Comparison of ENCODE assay signal across 2 cellular contexts in the genomic region with DNA sequence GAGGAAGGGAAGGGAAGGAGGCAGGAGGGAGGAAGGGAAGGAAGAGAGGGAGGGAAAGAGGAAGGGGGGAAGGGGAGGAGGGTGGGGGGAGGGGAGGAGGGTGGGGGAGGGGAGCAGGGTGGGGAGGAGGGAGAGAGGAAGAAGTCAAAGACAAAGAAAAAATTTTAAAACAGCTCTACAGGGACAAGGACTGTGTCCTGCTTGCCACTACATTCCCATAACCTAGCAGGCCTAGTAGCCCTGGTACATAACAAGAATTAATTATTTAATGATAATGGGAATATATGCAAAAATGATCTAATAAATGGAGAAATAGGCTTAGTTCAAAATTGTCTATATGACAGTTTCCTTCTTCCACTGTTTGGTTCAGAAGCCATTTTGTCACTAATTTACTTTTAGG.
TF ChIP-seq lines count a peak whose summit lies in the region.

No MANE protein-coding gene starts in this region.

TF ChIP-seq in A549, 52 proteins besides CTCF, POLR2A, EP300 and RAD21:
- TF ChIP-seq CEBPB (IDR thresholded peaks at IDR 0.05): no peak
- peak; percentile 37 for TF ChIP-seq MAFK (IDR thresholded peaks at IDR 0.05; ENCODE audit: partially characterized antibody)
- no peak for TF ChIP-seq BHLHE40 (IDR thresholded peaks at IDR 0.05; ENCODE audit: low read depth, low read length)
- no peak for TF ChIP-seq NFE2L2 (conservative IDR thresholded peaks at IDR 0.05; ENCODE audit: low read length)
- no peak for TF ChIP-seq CBX2 (IDR thresholded peaks at IDR 0.05; ENCODE audit: borderline replicate concordance, low read depth)
TF ChIP-seq in A549: peak in this region for 1.

TF ChIP-seq in K562, 482 proteins besides CTCF, POLR2A, EP300 and RAD21:
- TF ChIP-seq, protein P1, sequence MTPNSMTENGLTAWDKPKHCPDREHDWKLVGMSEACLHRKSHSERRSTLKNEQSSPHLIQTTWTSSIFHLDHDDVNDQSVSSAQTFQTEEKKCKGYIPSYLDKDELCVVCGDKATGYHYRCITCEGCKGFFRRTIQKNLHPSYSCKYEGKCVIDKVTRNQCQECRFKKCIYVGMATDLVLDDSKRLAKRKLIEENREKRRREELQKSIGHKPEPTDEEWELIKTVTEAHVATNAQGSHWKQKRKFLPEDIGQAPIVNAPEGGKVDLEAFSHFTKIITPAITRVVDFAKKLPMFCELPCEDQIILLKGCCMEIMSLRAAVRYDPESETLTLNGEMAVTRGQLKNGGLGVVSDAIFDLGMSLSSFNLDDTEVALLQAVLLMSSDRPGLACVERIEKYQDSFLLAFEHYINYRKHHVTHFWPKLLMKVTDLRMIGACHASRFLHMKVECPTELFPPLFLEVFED (CRISPR knock-in tag; conservative IDR thresholded peaks at IDR 0.05): no peak
- no peak for TF ChIP-seq TAL1 (IDR thresholded peaks at IDR 0.05)
- TF ChIP-seq, protein P2, sequence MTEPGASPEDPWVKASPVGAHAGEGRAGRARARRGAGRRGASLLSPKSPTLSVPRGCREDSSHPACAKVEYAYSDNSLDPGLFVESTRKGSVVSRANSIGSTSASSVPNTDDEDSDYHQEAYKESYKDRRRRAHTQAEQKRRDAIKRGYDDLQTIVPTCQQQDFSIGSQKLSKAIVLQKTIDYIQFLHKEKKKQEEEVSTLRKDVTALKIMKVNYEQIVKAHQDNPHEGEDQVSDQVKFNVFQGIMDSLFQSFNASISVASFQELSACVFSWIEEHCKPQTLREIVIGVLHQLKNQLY (CRISPR knock-in tag; conservative IDR thresholded peaks at IDR 0.05): no peak
- TF ChIP-seq NFRKB (IDR thresholded peaks at IDR 0.05; ENCODE audit: low read depth): no peak
- TF ChIP-seq HNRNPK (IDR thresholded peaks at IDR 0.05; ENCODE audit: low read depth, low read length, poor library complexity, severe bottlenecking): peak; percentile 89
- TF ChIP-seq PCBP1 (IDR thresholded peaks at IDR 0.05; ENCODE audit: low read depth, low read length, poor library complexity, severe bottlenecking): peak; percentile 88
- no peak for TF ChIP-seq EHMT2 (IDR thresholded peaks at IDR 0.05)
- TF ChIP-seq, protein P3, sequence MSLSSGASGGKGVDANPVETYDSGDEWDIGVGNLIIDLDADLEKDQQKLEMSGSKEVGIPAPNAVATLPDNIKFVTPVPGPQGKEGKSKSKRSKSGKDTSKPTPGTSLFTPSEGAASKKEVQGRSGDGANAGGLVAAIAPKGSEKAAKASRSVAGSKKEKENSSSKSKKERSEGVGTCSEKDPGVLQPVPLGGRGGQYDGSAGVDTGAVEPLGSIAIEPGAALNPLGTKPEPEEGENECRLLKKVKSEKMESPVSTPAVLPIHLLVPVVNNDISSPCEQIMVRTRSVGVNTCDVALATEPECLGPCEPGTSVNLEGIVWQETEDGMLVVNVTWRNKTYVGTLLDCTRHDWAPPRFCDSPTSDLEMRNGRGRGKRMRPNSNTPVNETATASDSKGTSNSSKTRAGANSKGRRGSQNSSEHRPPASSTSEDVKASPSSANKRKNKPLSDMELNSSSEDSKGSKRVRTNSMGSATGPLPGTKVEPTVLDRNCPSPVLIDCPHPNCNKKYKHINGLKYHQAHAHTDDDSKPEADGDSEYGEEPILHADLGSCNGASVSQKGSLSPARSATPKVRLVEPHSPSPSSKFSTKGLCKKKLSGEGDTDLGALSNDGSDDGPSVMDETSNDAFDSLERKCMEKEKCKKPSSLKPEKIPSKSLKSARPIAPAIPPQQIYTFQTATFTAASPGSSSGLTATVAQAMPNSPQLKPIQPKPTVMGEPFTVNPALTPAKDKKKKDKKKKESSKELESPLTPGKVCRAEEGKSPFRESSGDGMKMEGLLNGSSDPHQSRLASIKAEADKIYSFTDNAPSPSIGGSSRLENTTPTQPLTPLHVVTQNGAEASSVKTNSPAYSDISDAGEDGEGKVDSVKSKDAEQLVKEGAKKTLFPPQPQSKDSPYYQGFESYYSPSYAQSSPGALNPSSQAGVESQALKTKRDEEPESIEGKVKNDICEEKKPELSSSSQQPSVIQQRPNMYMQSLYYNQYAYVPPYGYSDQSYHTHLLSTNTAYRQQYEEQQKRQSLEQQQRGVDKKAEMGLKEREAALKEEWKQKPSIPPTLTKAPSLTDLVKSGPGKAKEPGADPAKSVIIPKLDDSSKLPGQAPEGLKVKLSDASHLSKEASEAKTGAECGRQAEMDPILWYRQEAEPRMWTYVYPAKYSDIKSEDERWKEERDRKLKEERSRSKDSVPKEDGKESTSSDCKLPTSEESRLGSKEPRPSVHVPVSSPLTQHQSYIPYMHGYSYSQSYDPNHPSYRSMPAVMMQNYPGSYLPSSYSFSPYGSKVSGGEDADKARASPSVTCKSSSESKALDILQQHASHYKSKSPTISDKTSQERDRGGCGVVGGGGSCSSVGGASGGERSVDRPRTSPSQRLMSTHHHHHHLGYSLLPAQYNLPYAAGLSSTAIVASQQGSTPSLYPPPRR (CRISPR knock-in tag; IDR thresholded peaks at IDR 0.05; ENCODE audit: borderline replicate concordance): no peak
- TF ChIP-seq PCBP2 (IDR thresholded peaks at IDR 0.05; ENCODE audit: low read depth, low read length, poor library complexity, severe bottlenecking): peak; percentile 92
